In genomic region chr2:214710729-214711128, GRCh38 we compare ENCODE assay signal across 11 cellular contexts.
"Had no signal": no experiment of that assay in that cellular context is flagged by ENCODE, and none has a peak within 500 bp of the region (broad histone marks: within the 10 kb centered on the region; RNA-seq: fewer than 3 reads in every experiment).

No MANE protein-coding gene starts in this region.

- H3K36me3 ChIP-seq: HAP-1 had no signal

- H3K9me3 ChIP-seq: HAP-1 had no signal

- H3K4me3 ChIP-seq: GM23248, GM23338, HAP-1 had no signal

- H3K27ac ChIP-seq: GM23248 had no signal

- FAIRE-seq: H1, H54 had no signal

- H3K4me2 ChIP-seq: GM23338 had no signal

- H2AFZ ChIP-seq: GM23248, GM23338 had no signal

- ATAC-seq: GM23338, HCT116 had no signal

- DNase-seq: GM23248, GOT3, H7, H9, HCEC 1CT, HFFc6 had no signal

- H3K9ac ChIP-seq: GM23248 had no signal
